ENCODE assay signal across 8 cellular contexts in the genomic region with DNA sequence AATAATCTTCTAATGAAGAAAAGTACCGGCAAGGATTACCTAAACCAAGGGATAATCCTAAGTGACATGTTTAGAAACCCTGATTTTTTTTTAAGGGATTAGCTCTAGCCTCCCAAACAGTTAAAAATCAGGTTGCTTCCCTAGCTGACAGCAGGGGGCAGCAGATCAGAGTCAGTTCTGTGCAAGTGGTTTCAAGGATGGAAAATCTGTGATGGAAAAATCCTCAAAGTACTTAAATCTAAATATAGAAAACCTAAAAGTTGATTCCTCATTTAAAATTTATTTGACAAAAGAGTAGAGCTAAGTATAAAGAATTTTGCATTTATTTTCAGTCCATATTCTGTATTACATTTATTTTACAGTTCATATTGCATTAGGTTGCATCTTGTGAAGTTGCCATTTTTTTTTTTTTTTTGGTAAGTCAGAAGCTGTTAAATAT.
A peak's percentile ranks its signal among the peaks of the same experiment; 100 is the strongest.
DNase-seq lines count a peak whose midpoint lies in the region; ATAC-seq and TF ChIP-seq lines count a peak whose summit lies in the region.

No MANE protein-coding gene starts in this region.

- no peaks in the 10 kb centered on the region for H3K79me2 ChIP-seq in Loucy (ENCODE audit: insufficient read depth, low read length)

- peaks cover 9% of the 10 kb centered on the region; the same call in 1 of the 2 replicates for H3F3A ChIP-seq in Loucy (ENCODE audit: low read depth)

- peak overlapping the region; percentile 67 for H3K9ac ChIP-seq in Loucy (ENCODE audit: low read depth, low read length, poor library complexity, severe bottlenecking)

- no peaks in the 10 kb centered on the region for H4K20me1 ChIP-seq in Loucy (ENCODE audit: insufficient read depth, low read length, poor library complexity, severe bottlenecking)

- no peaks in the 10 kb centered on the region for H3K9me2 ChIP-seq in Loucy (replicated peaks; ENCODE audit: low read depth, low read length)

- H3K36me3 ChIP-seq in Loucy (ENCODE audit: insufficient read depth, low read length) (no peaks in the 10 kb centered on the region), RWPE2 (ENCODE audit: low read depth) (no peaks in the 10 kb centered on the region), ascending aorta (no peaks in the 10 kb centered on the region)

- H2AFZ ChIP-seq in Loucy (ENCODE audit: low read length) = no peak overlapping the region

- H3K9me3 ChIP-seq in Loucy (ENCODE audit: insufficient read depth, low read depth, low read length) (no peaks in the 10 kb centered on the region), RWPE2 (ENCODE audit: severe bottlenecking) (no peaks in the 10 kb centered on the region), ascending aorta (no peaks in the 10 kb centered on the region)

- DNase-seq in DMS 273 (lab: John Stamatoyannopoulos, UW; ENCODE audit: unreplicated experiment) (peak; percentile 88), RWPE2 (ENCODE audit: low spot score) (no peak), ascending aorta (ENCODE audit: low spot score in 2 of 2) (no peak), iPS-NIHi7 (ENCODE audit: extremely low spot score) (peak; percentile 61)
- DNase-seq in stimulated activated CD4-positive, alpha-beta T cell treated with anti-CD3 and anti-CD28 coated beads, Interleukin-1b, Interleukin-23, amount 100 ng/mL, for 4 hours (ENCODE audit: low read depth in 2 of 2) = peak; percentile 6 to 7

- ATAC-seq in GM21423 (IDR thresholded peaks at IDR 0.05; ENCODE audit: unreplicated experiment) (peak; percentile 56), RWPE2 (ENCODE audit: low read depth) (peak; percentile 46; the same call in 1 of the 3 replicates), HG03457 (IDR thresholded peaks at IDR 0.05; ENCODE audit: unreplicated experiment) (no peak)

- peak; percentile 98 for TF ChIP-seq CTCF in Loucy (conservative IDR thresholded peaks at IDR 0.05; ENCODE audit: low read length)
- TF ChIP-seq CTCF in RWPE2 (IDR thresholded peaks at IDR 0.05; ENCODE audit: poor library complexity, severe bottlenecking) = peak; percentile 86
- peak in 2 of 3 experiments; percentile 37 to 50 for TF ChIP-seq CTCF in ascending aorta (IDR thresholded peaks at IDR 0.05)

- H3K4me1 ChIP-seq in Loucy (ENCODE audit: insufficient read depth, low read length, poor library complexity, severe bottlenecking) = peaks cover 73% of the 10 kb centered on the region
- no peaks in the 10 kb centered on the region for H3K4me1 ChIP-seq in RWPE2 (ENCODE audit: insufficient read depth, poor library complexity, severe bottlenecking)
- H3K4me1 ChIP-seq in ascending aorta = no peaks in the 10 kb centered on the region

- H3K4me3 ChIP-seq in Loucy (ENCODE audit: low read length, poor library complexity, severe bottlenecking) (peak overlapping the region; percentile 51), RWPE2 (ENCODE audit: severe bottlenecking) (no peak overlapping the region), ascending aorta (no peak overlapping the region)

- H3K27ac ChIP-seq in RWPE2 (ENCODE audit: poor library complexity, severe bottlenecking) (no peak overlapping the region), ascending aorta (no peak overlapping the region)

- intact Hi-C loops in ascending aorta (cut with DNase I) = no loop called here

- peak overlapping the region; percentile 62 for H3K4me2 ChIP-seq in Loucy (ENCODE audit: low read depth, low read length, poor library complexity, severe bottlenecking)

- H3K27me3 ChIP-seq in Loucy (ENCODE audit: insufficient read depth, low read length, poor library complexity, severe bottlenecking) (no peaks in the 10 kb centered on the region), RWPE2 (ENCODE audit: insufficient read depth, poor library complexity, severe bottlenecking) (no peaks in the 10 kb centered on the region), ascending aorta (no peaks in the 10 kb centered on the region)

Comparison
In these comparisons a context has a peak if more than half of its experiments do, and no peak if none do; other contexts are left out.
1. DNase-seq: peak in DMS 273 (single experiment), iPS-NIHi7 (single experiment) and stimulated activated CD4-positive, alpha-beta T cell treated with anti-CD3 and anti-CD28 coated beads, Interleukin-1b, Interleukin-23, amount 100 ng/mL, for 4 hours (2 of 2); none in RWPE2 (single experiment) and ascending aorta (0 of 2).
2. CTCF ChIP-seq: peak in every context shown above with its lines; median percentile 98 in Loucy; 86 in RWPE2; 44 in ascending aorta.